ENCODE assay signal across 8 cellular contexts in the genomic region with DNA sequence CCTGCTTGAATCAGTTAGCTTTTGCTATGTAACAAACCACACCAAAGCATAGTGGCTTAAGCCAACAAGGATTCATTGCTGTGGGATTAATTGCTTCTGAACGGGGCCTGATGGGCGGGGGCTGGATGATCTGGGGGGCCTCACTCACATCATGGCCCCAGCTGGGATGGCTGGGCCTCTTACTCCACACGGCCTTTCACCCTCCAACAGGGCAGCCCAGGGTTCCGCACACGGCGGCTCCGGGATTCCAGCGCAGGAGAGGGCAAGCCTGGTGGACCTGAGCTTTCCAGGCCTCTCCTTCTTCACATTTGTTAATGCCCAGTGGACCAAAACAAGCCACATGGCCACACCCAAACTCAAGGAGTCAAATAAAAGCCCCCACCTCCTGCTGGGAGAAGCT.
"Had no signal": no experiment of that assay in that cellular context is flagged by ENCODE, and none has a peak within 500 bp of the region (broad histone marks: within the 10 kb centered on the region; RNA-seq: fewer than 3 reads in every experiment).

No MANE protein-coding gene starts in this region.

- H3K27ac ChIP-seq: GM23248 had no signal

- H3K9me3 ChIP-seq: HAP-1 had no signal

- H3K4me3 Mint-ChIP-seq: H9, HFFc6 had no signal

- H3K9me3 Mint-ChIP-seq: H9, HFFc6 had no signal

- DNase-seq: GM23248, GOT3, H7, H9, HCEC 1CT, HFFc6 had no signal

- H3K27ac Mint-ChIP-seq: H9, HFFc6 had no signal

- H3K4me3 ChIP-seq: GM23248, HAP-1 had no signal

- H3K4me1 Mint-ChIP-seq: H9 had no signal

- H3K9ac ChIP-seq: GM23248 had no signal

- H2AFZ ChIP-seq: GM23248 had no signal

- ATAC-seq: HCT116 had no signal

- H3K36me3 ChIP-seq: HAP-1 had no signal
